22 cellular contexts compared by ENCODE assay signal in the genomic region with DNA sequence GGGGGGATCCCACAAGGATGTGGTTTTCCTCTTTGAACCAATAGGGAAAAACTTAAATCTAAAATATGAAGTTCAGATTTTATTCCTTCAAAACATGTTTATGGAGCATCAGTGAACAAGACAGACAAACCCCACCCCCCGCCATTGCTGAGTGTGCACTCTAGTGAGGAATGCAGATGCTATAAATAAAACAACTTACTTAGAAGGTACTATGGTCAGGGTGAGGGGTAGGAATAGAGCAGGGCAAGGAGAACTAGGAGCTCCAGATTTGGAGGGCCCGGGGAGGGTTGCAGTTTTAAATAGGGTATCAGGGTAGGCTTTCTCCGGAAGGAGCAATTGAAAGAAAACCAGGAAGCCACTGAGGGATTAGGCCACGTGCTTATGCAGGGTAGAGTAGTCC. TPM values are rescaled to one million over a fixed set of nuclear protein-coding genes. Genes with fewer than 3 reads are reported as not detected.
DNase-seq lines count a peak whose midpoint lies in the region; ATAC-seq and TF ChIP-seq lines count a peak whose summit lies in the region.
"Had no signal": no experiment of that assay in that cellular context is flagged by ENCODE, and none has a peak within 500 bp of the region (broad histone marks: within the 10 kb centered on the region; RNA-seq: fewer than 3 reads in every experiment).

No MANE protein-coding gene starts in this region.

- intact Hi-C loops in Right ventricle myocardium superior (cut with DNase I) = no loop called here
- intact Hi-C loops in cardiac septum (cut with DNase I) = no loop called here
- intact Hi-C loops in left ventricle myocardium inferior (cut with micrococcal nuclease) = no loop called here
- intact Hi-C loops in left lung (cut with DNase I) = no loop called here

- no peak for DNase-seq in Right ventricle myocardium superior
- DNase-seq in cardiac septum (ENCODE audit: low spot score) = no peak
- DNase-seq in left ventricle myocardium inferior = no peak
- no peak for DNase-seq in left lung
- no peak for DNase-seq in SW 1271 (lab: John Stamatoyannopoulos, UW)
- DNase-seq: 8988T; ACHN; AML-193; BE2C; Calu3; CD4-positive, alpha-beta T cell; CD8-positive, alpha-beta memory T cell; COR-L47; DMS53; GF-D8; GM23248; H7; HCEC 1CT had no signal

- peak overlapping the region; percentile 43 for H3K27ac ChIP-seq in left ventricle myocardium inferior (replicated peaks)
- no peak overlapping the region for H3K27ac ChIP-seq in left lung
- H3K27ac ChIP-seq: A549; BLaER1 treated with 17β-estradiol and CSF1 and Interleukin-3, amounts not matched to agents 10 nM and 100 nM; GM23248 had no signal

- TF ChIP-seq CTCF in left ventricle myocardium inferior (IDR thresholded peaks at IDR 0.05; ENCODE audit: borderline replicate concordance) = no peak
- no peak for TF ChIP-seq CTCF in left lung (IDR thresholded peaks at IDR 0.05)

- no peaks in the 10 kb centered on the region for H3K36me3 ChIP-seq in left ventricle myocardium inferior
- H3K36me3 ChIP-seq in left lung = no peaks in the 10 kb centered on the region
- H3K36me3 ChIP-seq: BE2C; BLaER1 treated with 17β-estradiol and CSF1 and Interleukin-3, amounts not matched to agents 10 nM and 100 nM had no signal

- H3K9me3 ChIP-seq in left ventricle myocardium inferior (replicated peaks) = no peaks in the 10 kb centered on the region
- no peaks in the 10 kb centered on the region for H3K9me3 ChIP-seq in left lung
- H3K9me3 ChIP-seq: A549, BE2C had no signal

- H3K27me3 ChIP-seq in left ventricle myocardium inferior (ENCODE audit: low read depth) (no peaks in the 10 kb centered on the region), left lung (no peaks in the 10 kb centered on the region)
- H3K27me3 ChIP-seq: BE2C; BLaER1 treated with 17β-estradiol and CSF1 and Interleukin-3, amounts not matched to agents 10 nM and 100 nM had no signal

- H3K4me3 ChIP-seq in left ventricle myocardium inferior = no peak overlapping the region
- no peak overlapping the region for H3K4me3 ChIP-seq in left lung
- H3K4me3 ChIP-seq: A549; BLaER1 treated with 17β-estradiol and CSF1 and Interleukin-3, amounts not matched to agents 10 nM and 100 nM; GM23248 had no signal

- ATAC-seq in Right ventricle myocardium superior (ENCODE audit: poor library complexity) (peak; percentile 63), left lung (peak; percentile 30), GM19023 (IDR thresholded peaks at IDR 0.05; ENCODE audit: unreplicated experiment) (no peak), GM21515 (IDR thresholded peaks at IDR 0.05; ENCODE audit: unreplicated experiment) (no peak)
- ATAC-seq: A549 had no signal

- H3K4me1 ChIP-seq in left ventricle myocardium inferior (peaks cover 71% of the 10 kb centered on the region), left lung (no peaks in the 10 kb centered on the region)
- H3K4me1 ChIP-seq: A549; BE2C; BLaER1 treated with 17β-estradiol and CSF1 and Interleukin-3, amounts not matched to agents 10 nM and 100 nM had no signal

RNA-seq across cellular contexts. Expression of gene CELF2, which starts 47.9 kb away (rescaled TPM):
- total RNA-seq in Right ventricle myocardium superior (67.7 TPM), cardiac septum (67.5 TPM), left ventricle myocardium inferior (74.9 TPM), left lung (100 to 1,000 TPM in 1 of 2 donors, 10 to 100 TPM in 1; 89.5 to 107 TPM)
- total RNA-seq: Calu3 had no signal

Comparison
In these comparisons a context has a peak if more than half of its experiments do, and no peak if none do; other contexts are left out.
1. ATAC-seq: peak in Right ventricle myocardium superior (single experiment) and left lung (single experiment); none in GM19023 (single experiment) and GM21515 (single experiment).